ENCODE assay signal across 8 cellular contexts in the genomic region with DNA sequence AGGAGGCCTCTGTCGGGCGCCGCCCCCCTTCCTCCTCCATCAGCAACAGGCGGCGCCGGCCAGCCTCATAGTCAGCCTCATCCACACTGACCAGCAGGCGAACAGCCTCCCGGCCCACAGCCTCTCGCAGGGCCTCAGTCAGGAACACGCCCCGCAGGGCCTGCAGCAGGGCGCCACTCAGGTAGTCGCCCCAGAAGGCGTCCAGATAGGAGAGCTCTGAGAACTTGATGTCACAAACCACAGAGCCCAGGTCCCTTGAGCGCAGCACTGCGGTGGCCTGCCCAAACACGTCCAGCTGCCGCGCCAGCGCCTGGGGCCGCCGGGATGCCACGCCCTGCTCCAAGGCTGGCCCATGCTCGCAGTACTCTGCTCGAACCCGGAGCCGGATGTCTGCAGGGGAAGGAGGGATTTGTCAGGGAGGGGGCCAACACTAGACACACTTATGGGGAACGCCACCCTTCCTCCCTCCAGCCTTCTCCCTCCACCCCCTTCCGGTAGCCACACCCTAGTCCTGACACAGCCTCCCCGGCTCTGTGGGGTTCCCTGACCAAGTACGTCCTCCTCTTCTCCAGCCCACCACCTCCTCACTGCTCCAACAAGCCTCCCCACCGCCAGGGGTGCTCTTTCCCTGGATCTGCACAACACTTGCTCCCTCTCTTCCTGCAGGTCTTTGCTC. TPM values are rescaled to one million over a fixed set of nuclear protein-coding genes. Genes with fewer than 3 reads are reported as not detected.
A peak's percentile ranks its signal among the peaks of the same experiment; 100 is the strongest.
DNase-seq lines count a peak whose midpoint lies in the region; ATAC-seq lines count a peak whose summit lies in the region.

No MANE protein-coding gene starts in this region.

- H3K27me3 Mint-ChIP-seq in activated CD4-positive, alpha-beta T cell treated with anti-CD3 and anti-CD28 coated beads, Interleukin-2, amount 10 ng/mL, durations not matched to agents 7 days and 5 days = no peaks in the 10 kb centered on the region

- H3K36me3 Mint-ChIP-seq in activated CD4-positive, alpha-beta T cell treated with anti-CD3 and anti-CD28 coated beads, Interleukin-2, amount 10 ng/mL, durations not matched to agents 7 days and 5 days (ENCODE audit: low read depth) = peaks cover 77% of the 10 kb centered on the region

- no peaks in the 10 kb centered on the region for H3K9me3 Mint-ChIP-seq in activated CD4-positive, alpha-beta T cell treated with anti-CD3 and anti-CD28 coated beads, Interleukin-2, amount 10 ng/mL, durations not matched to agents 7 days and 5 days

- POLR2A ChIA-PET in activated CD4-positive, alpha-beta T cell treated with anti-CD3 and anti-CD28 coated beads, Interleukin-2, amount 10 ng/mL, durations not matched to agents 7 days and 5 days (lab: Charles Lee) = interaction anchor here (0.6 to 1.5 kb wide), 2 partner anchors 17 to 37 kb away, joined by 3 read pairs; no protein-coding TSS in a partner anchor

- H3K4me3 Mint-ChIP-seq in activated CD4-positive, alpha-beta T cell treated with anti-CD3 and anti-CD28 coated beads, Interleukin-2, amount 10 ng/mL, durations not matched to agents 7 days and 5 days = peak overlapping the region; percentile 74

- intact Hi-C loops in Right ventricle myocardium inferior (cut with DNase I) = no loop called here

- CTCF ChIA-PET in activated CD4-positive, alpha-beta T cell treated with anti-CD3 and anti-CD28 coated beads, Interleukin-2, amount 10 ng/mL, durations not matched to agents 7 days and 5 days (lab: Charles Lee) = interaction anchor here (0.9 to 2.9 kb wide), 13 partner anchors 8 to 91 kb away, joined by 3 to 16 read pairs (median 5); a partner anchor contains a TSS

- H3K4me1 Mint-ChIP-seq in activated CD4-positive, alpha-beta T cell treated with anti-CD3 and anti-CD28 coated beads, Interleukin-2, amount 10 ng/mL, durations not matched to agents 7 days and 5 days = peaks cover 87% of the 10 kb centered on the region

- ATAC-seq in HG03460 (IDR thresholded peaks at IDR 0.05; ENCODE audit: unreplicated experiment) (peak; percentile 40), Right ventricle myocardium inferior (peak; percentile 66)

- H3K27ac Mint-ChIP-seq in activated CD4-positive, alpha-beta T cell treated with anti-CD3 and anti-CD28 coated beads, Interleukin-2, amount 10 ng/mL, durations not matched to agents 7 days and 5 days = peak overlapping the region; percentile 95

- DNase-seq in stimulated activated CD4-positive, alpha-beta T cell treated with anti-CD3 and anti-CD28 coated beads, Interleukin-12 subunit alpha, Interleukin-12 subunit beta, amount 100 ng/mL, for 48 hours (ENCODE audit: low read depth in 2 of 3, low spot score in 1 of 3) = peak; percentile 49 to 61 (median 50)
- no peak for DNase-seq in stimulated activated CD4-positive, alpha-beta T cell treated with anti-CD3 and anti-CD28 coated beads, Interleukin-12 subunit alpha, Interleukin-12 subunit beta, amount 100 ng/mL, for 4 hours
- peak; percentile 86 for DNase-seq in activated CD4-positive, alpha-beta T cell treated with anti-CD3 and anti-CD28 coated beads, Interleukin-2, amount 10 ng/mL, durations not matched to agents 7 days and 5 days
- DNase-seq in Right ventricle myocardium inferior (ENCODE audit: missing footprints) (peak; percentile 88), NCI-H146 treated with DMSO at 0.1 percent for 48 hours (lab: John Stamatoyannopoulos, UW; ENCODE audit: unreplicated experiment) (no peak), inferior parietal cortex (ENCODE audit: extremely low spot score) (no peak)
- peak; percentile 30 for DNase-seq in stimulated activated naive CD4-positive, alpha-beta T cell treated with Interleukin-2 at 50 U/mL for 16 hours (lab: John Stamatoyannopoulos, UW)

RNA-seq across cellular contexts. Expression of a gene that starts 17.9 kb away (rescaled TPM):
- total RNA-seq in activated CD4-positive, alpha-beta T cell treated with anti-CD3 and anti-CD28 coated beads, Interleukin-2, amount 10 ng/mL, durations not matched to agents 7 days and 5 days = 10 to 100 TPM; 37.2 to 42.4 TPM
- total RNA-seq in Right ventricle myocardium inferior = 16.7 TPM

RNA-seq across cellular contexts. Expression of a gene that starts 20.5 kb away (rescaled TPM):
- total RNA-seq in activated CD4-positive, alpha-beta T cell treated with anti-CD3 and anti-CD28 coated beads, Interleukin-2, amount 10 ng/mL, durations not matched to agents 7 days and 5 days = 10 to 100 TPM; 18.0 to 18.5 TPM
- total RNA-seq in Right ventricle myocardium inferior = 6.1 TPM

RNA-seq across cellular contexts. Expression of a gene that starts 42.8 kb away (rescaled TPM):
- total RNA-seq in activated CD4-positive, alpha-beta T cell treated with anti-CD3 and anti-CD28 coated beads, Interleukin-2, amount 10 ng/mL, durations not matched to agents 7 days and 5 days = 10 to 100 TPM; 42.7 to 53.4 TPM
- 36.3 TPM for total RNA-seq in Right ventricle myocardium inferior

RNA-seq across cellular contexts. Expression of a gene that starts 55.4 kb away (rescaled TPM):
- total RNA-seq in activated CD4-positive, alpha-beta T cell treated with anti-CD3 and anti-CD28 coated beads, Interleukin-2, amount 10 ng/mL, durations not matched to agents 7 days and 5 days = 10 to 100 TPM; 56.5 to 57.9 TPM
- 44.4 TPM for total RNA-seq in Right ventricle myocardium inferior

Comparison
In these comparisons a context has a peak if more than half of its experiments do, and no peak if none do; other contexts are left out.
1. DNase-seq: peak in stimulated activated CD4-positive, alpha-beta T cell treated with anti-CD3 and anti-CD28 coated beads, Interleukin-12 subunit alpha, Interleukin-12 subunit beta, amount 100 ng/mL, for 48 hours (3 of 3), activated CD4-positive, alpha-beta T cell treated with anti-CD3 and anti-CD28 coated beads, Interleukin-2, amount 10 ng/mL, durations not matched to agents 7 days and 5 days (single experiment), Right ventricle myocardium inferior (single experiment) and stimulated activated naive CD4-positive, alpha-beta T cell treated with Interleukin-2 at 50 U/mL for 16 hours (single experiment); none in stimulated activated CD4-positive, alpha-beta T cell treated with anti-CD3 and anti-CD28 coated beads, Interleukin-12 subunit alpha, Interleukin-12 subunit beta, amount 100 ng/mL, for 4 hours (single experiment), NCI-H146 treated with DMSO at 0.1 percent for 48 hours (single experiment) and inferior parietal cortex (single experiment).